8 cellular contexts compared by ENCODE assay signal in genomic region chr3:120743556-120744195, GRCh38. TPM values are rescaled to one million over a fixed set of nuclear protein-coding genes. Genes with fewer than 3 reads are reported as not detected.
DNase-seq lines count a peak whose midpoint lies in the region; ATAC-seq and TF ChIP-seq lines count a peak whose summit lies in the region.

No MANE protein-coding gene starts in this region.

- H3K9me3 ChIP-seq in HEK293 (ENCODE audit: control insufficient read depth, insufficient read depth, low read depth, low read length) (no peaks in the 10 kb centered on the region), lower lobe of right lung (no peaks in the 10 kb centered on the region)

- intact Hi-C loops in lower lobe of right lung (cut with DNase I): no loop called here

- POLR2A ChIA-PET in HEK293 (lab: Yijun Ruan, JAX): no interaction called here

- no peak for DNase-seq in astrocyte of the spinal cord (ENCODE audit: low read depth, low spot score)
- no peak for DNase-seq in lower lobe of right lung
- no peak for DNase-seq in NCI-H2107 (lab: John Stamatoyannopoulos, UW)
- DNase-seq in middle frontal gyrus (ENCODE audit: extremely low spot score, low spot score): no peak
- no peak for DNase-seq in CD1c-positive myeloid dendritic cell (ENCODE audit: extremely low spot score)

- H3K4me3 ChIP-seq in HEK293 (ENCODE audit: low read depth, low read length) (peak overlapping the region; percentile 100), astrocyte of the spinal cord (ENCODE audit: low read depth, low read length) (peak overlapping the region; percentile 93), lower lobe of right lung (peak overlapping the region; percentile 98)

- H3K36me3 ChIP-seq in HEK293 (ENCODE audit: control insufficient read depth in 2 of 2, insufficient read depth in 1 of 2, low read length in 2 of 2) (no peaks in the 10 kb centered on the region), lower lobe of right lung (no peaks in the 10 kb centered on the region)

- ATAC-seq in lower lobe of right lung (no peak), GM18909 (IDR thresholded peaks at IDR 0.05; ENCODE audit: poor library complexity, unreplicated experiment) (no peak)

- CTCF ChIA-PET in HEK293 (lab: Yijun Ruan, JAX): interaction anchor here (0.6 to 1.1 kb wide), 2 partner anchors 52 to 491 kb away, joined by 3 read pairs; no protein-coding TSS in a partner anchor

- H3K4me1 ChIP-seq in HEK293 (ENCODE audit: control insufficient read depth, insufficient read depth, low read length) (no peaks in the 10 kb centered on the region), lower lobe of right lung (peaks cover 17% of the 10 kb centered on the region)

- TF ChIP-seq CTCF in 22Rv1 (IDR thresholded peaks at IDR 0.05): no peak
- TF ChIP-seq CTCF in HEK293 (tag by site-specific recombination; IDR thresholded peaks at IDR 0.05): no peak
- TF ChIP-seq CTCF in astrocyte of the spinal cord (IDR thresholded peaks at IDR 0.05; ENCODE audit: low read depth, low read length): no peak
- TF ChIP-seq CTCF in lower lobe of right lung (IDR thresholded peaks at IDR 0.05): no peak

- peak overlapping the region; percentile 88 for H3K27ac ChIP-seq in 22Rv1
- no peak overlapping the region for H3K27ac ChIP-seq in HEK293 (ENCODE audit: extremely low read depth, low read depth, low read length)
- peak overlapping the region; percentile 99 for H3K27ac ChIP-seq in lower lobe of right lung

- H3K27me3 ChIP-seq in lower lobe of right lung (ENCODE audit: low read depth): no peaks in the 10 kb centered on the region

- in situ Hi-C loops in astrocyte of the spinal cord (cut with HindIII; ENCODE audit: low sequenced_read_pairs): no loop called here

TF ChIP-seq in HEK293, 187 proteins besides CTCF, POLR2A, EP300 and RAD21:
- TF ChIP-seq EGR2 (tag by site-specific recombination; IDR thresholded peaks at IDR 0.05; ENCODE audit: low read depth): no peak
- no peak for TF ChIP-seq ZNF768 (tag by site-specific recombination; IDR thresholded peaks at IDR 0.05)
- no peak for TF ChIP-seq ZBTB26 (tag by site-specific recombination; optimal IDR thresholded peaks at IDR 0.05)
- TF ChIP-seq ZNF777 (tag by site-specific recombination; IDR thresholded peaks at IDR 0.05; ENCODE audit: borderline replicate concordance): no peak
- TF ChIP-seq ZBTB20 (tag by site-specific recombination; IDR thresholded peaks at IDR 0.05): no peak
- TF ChIP-seq KLF16 (tag by site-specific recombination; IDR thresholded peaks at IDR 0.05): no peak
- TF ChIP-seq ZNF621 (tag by site-specific recombination; IDR thresholded peaks at IDR 0.05): no peak
- TF ChIP-seq ZNF701 (tag by site-specific recombination; IDR thresholded peaks at IDR 0.05): no peak
- no peak for TF ChIP-seq KLF1 (tag by site-specific recombination; IDR thresholded peaks at IDR 0.05)
- no peak for TF ChIP-seq ZNF549 (tag by site-specific recombination; IDR thresholded peaks at IDR 0.05)
- no peak for TF ChIP-seq ZNF354C (tag by site-specific recombination; IDR thresholded peaks at IDR 0.05; ENCODE audit: borderline replicate concordance, low read depth)
- no peak for TF ChIP-seq ZNF114 (tag by site-specific recombination; IDR thresholded peaks at IDR 0.05)
- no peak for TF ChIP-seq ZNF624 (tag by site-specific recombination; IDR thresholded peaks at IDR 0.05)
- no peak for TF ChIP-seq KLF17 (tag by site-specific recombination; IDR thresholded peaks at IDR 0.05)
- TF ChIP-seq PRDM4 (tag by site-specific recombination; IDR thresholded peaks at IDR 0.05): no peak
- no peak for TF ChIP-seq ZNF580 (tag by site-specific recombination; IDR thresholded peaks at IDR 0.05)
- TF ChIP-seq ZNF521 (tag by site-specific recombination; IDR thresholded peaks at IDR 0.05): no peak

RNA-seq across cellular contexts. Expression of gene GTF2E1, which starts 1.1 kb away (rescaled TPM):
- 18.5 TPM for total RNA-seq in lower lobe of right lung

RNA-seq across cellular contexts. Expression of gene RABL3, which starts 1.4 kb away (rescaled TPM):
- 24.5 TPM for total RNA-seq in lower lobe of right lung
